Comparison of ENCODE assay signal across 6 cellular contexts in the genomic region with DNA sequence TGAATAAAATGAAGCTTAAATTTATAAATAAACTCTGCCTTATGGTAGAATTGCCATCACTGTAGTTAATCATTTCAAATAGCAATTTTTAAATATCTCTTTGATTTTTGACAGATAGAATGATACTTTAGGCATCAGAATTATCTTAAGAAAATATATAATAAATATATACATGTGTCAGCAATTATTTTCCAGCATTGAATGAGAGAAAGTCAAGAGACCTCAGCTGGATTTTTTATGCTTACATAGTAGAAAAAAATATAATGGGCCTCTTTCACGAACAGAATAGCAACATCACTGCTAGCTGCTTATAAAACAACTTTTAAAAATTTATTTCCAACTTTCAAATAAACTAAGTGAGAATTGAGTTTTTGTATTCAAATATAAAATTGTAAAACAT.
"Had no signal": no experiment of that assay in that cellular context is flagged by ENCODE, and none has a peak within 500 bp of the region (broad histone marks: within the 10 kb centered on the region; RNA-seq: fewer than 3 reads in every experiment).

No MANE protein-coding gene starts in this region.

- H3K27me3 Mint-ChIP-seq: IgD-negative memory B cell had no signal

- DNase-seq: KBM-7, KG1 had no signal

- H3K27ac ChIP-seq: HL-60 had no signal

- H3K4me1 Mint-ChIP-seq: IgD-negative memory B cell had no signal

- FAIRE-seq: HTR-8/SVneo, K562 had no signal

- H3K4me3 ChIP-seq: K562 had no signal

- ATAC-seq: K562 had no signal

- H3K36me3 Mint-ChIP-seq: IgD-negative memory B cell had no signal

- H3K4me3 Mint-ChIP-seq: IgD-negative memory B cell had no signal

- H3K27ac Mint-ChIP-seq: IgD-negative memory B cell had no signal
